In genomic region chr1:234916840-234917239, GRCh38 we compare ENCODE assay signal across 20 cellular contexts.
DNase-seq lines count a peak whose midpoint lies in the region; ATAC-seq and TF ChIP-seq lines count a peak whose summit lies in the region.
"Had no signal": no experiment of that assay in that cellular context is flagged by ENCODE, and none has a peak within 500 bp of the region (broad histone marks: within the 10 kb centered on the region; RNA-seq: fewer than 3 reads in every experiment).

No MANE protein-coding gene starts in this region.

- H3K4me3 Mint-ChIP-seq in brain = no peak overlapping the region
- H3K4me3 Mint-ChIP-seq: activated T-cell treated with anti-CD3 and anti-CD28 coated beads, Interleukin-2, amount 50 U/mL, for 4 hours; mesothelial cell of epicardium had no signal

- H3K36me3 ChIP-seq in BLaER1 (no peaks in the 10 kb centered on the region), parathyroid adenoma (ENCODE audit: control insufficient read depth, insufficient read depth, low read length) (no peaks in the 10 kb centered on the region), osteoblast (ENCODE audit: insufficient read depth, low read length) (no peaks in the 10 kb centered on the region)
- H3K36me3 ChIP-seq: adrenal gland had no signal

- ATAC-seq in GM18508 (IDR thresholded peaks at IDR 0.05; ENCODE audit: insufficient read depth, unreplicated experiment) (peak; percentile 63), GM21528 (IDR thresholded peaks at IDR 0.05; ENCODE audit: low FRiP score, unreplicated experiment) (no peak)
- ATAC-seq: activated T-cell treated with anti-CD3 and anti-CD28 coated beads, Interleukin-2, amount 50 U/mL, for 4 hours had no signal

- DNase-seq in NCI-H2081 treated with DMSO at 0.1 percent for 48 hours (lab: John Stamatoyannopoulos, UW) = no peak
- DNase-seq in osteoblast (ENCODE audit: insufficient read length, low spot score, missing footprints) = no peak
- no peak for DNase-seq in MV-4-11 (lab: John Stamatoyannopoulos, UW)
- DNase-seq: activated CD4-positive, alpha-beta T cell treated with anti-CD3 and anti-CD28 coated beads for 48 hours; activated T-cell treated with anti-CD3 and anti-CD28 coated beads, Interleukin-2, amount 50 U/mL, for 4 hours; glutamatergic neuron; NCI-H1417 treated with DMSO at 0.1 percent for 48 hours; NCI-H226; nucleus accumbens; T-helper 9 cell had no signal

- H3K27me3 ChIP-seq in BLaER1 (no peaks in the 10 kb centered on the region), parathyroid adenoma (ENCODE audit: control insufficient read depth, insufficient read depth, low read length) (no peaks in the 10 kb centered on the region), osteoblast (ENCODE audit: insufficient read depth, low read length) (no peaks in the 10 kb centered on the region)
- H3K27me3 ChIP-seq: adrenal gland had no signal

- H3K36me3 Mint-ChIP-seq in brain = no peaks in the 10 kb centered on the region
- H3K36me3 Mint-ChIP-seq: mesothelial cell of epicardium had no signal

- no peaks in the 10 kb centered on the region for H3K79me2 ChIP-seq in parathyroid adenoma
- no peaks in the 10 kb centered on the region for H3K79me2 ChIP-seq in osteoblast (ENCODE audit: insufficient read depth, low read length)

- H3K4me1 Mint-ChIP-seq in brain = peaks cover 74% of the 10 kb centered on the region

- H3K9me3 ChIP-seq in BLaER1 (peaks cover 13% of the 10 kb centered on the region), parathyroid adenoma (ENCODE audit: control insufficient read depth, low read length) (no peaks in the 10 kb centered on the region), osteoblast (ENCODE audit: low read depth, low read length) (no peaks in the 10 kb centered on the region)
- H3K9me3 ChIP-seq: adrenal gland had no signal

- H3K4me1 ChIP-seq in BLaER1 = peaks cover 81% of the 10 kb centered on the region
- H3K4me1 ChIP-seq in parathyroid adenoma = no peaks in the 10 kb centered on the region
- peaks cover 37% of the 10 kb centered on the region for H3K4me1 ChIP-seq in osteoblast (ENCODE audit: insufficient read depth, low read length)

- peak overlapping the region; percentile 75; the same call in 1 of the 2 replicates for H3K9ac ChIP-seq in BLaER1
- no peak overlapping the region for H3K9ac ChIP-seq in parathyroid adenoma
- H3K9ac ChIP-seq: KMS-11 had no signal

- peaks cover 7% of the 10 kb centered on the region for H3K27me3 Mint-ChIP-seq in brain

- no peaks in the 10 kb centered on the region for H4K20me1 ChIP-seq in BLaER1
- H4K20me1 ChIP-seq in osteoblast (ENCODE audit: insufficient read depth, low read length) = no peaks in the 10 kb centered on the region

- H2AFZ ChIP-seq in parathyroid adenoma = no peak overlapping the region
- no peak overlapping the region for H2AFZ ChIP-seq in osteoblast (ENCODE audit: low read length)

- peak overlapping the region in 4 of 5 experiments; percentile 12 to 68 (median 62) for H3K27ac Mint-ChIP-seq in brain
- H3K27ac Mint-ChIP-seq: mesothelial cell of epicardium had no signal

- TF ChIP-seq CTCF in brain (conservative IDR thresholded peaks at IDR 0.05) (no peak), parathyroid adenoma (IDR thresholded peaks at IDR 0.05) (no peak), osteoblast (IDR thresholded peaks at IDR 0.05; ENCODE audit: extremely low read depth, low read depth, low read length) (no peak)

- H3K4me2 ChIP-seq in BLaER1 (peak overlapping the region; percentile 81), parathyroid adenoma (ENCODE audit: low read length) (no peak overlapping the region), osteoblast (ENCODE audit: insufficient read depth, low read length) (no peak overlapping the region)
- H3K4me2 ChIP-seq: KMS-11, smooth muscle cell had no signal

- H3K4me3 ChIP-seq in BLaER1 (no peak overlapping the region; the same call in 1 of the 2 replicates), parathyroid adenoma (ENCODE audit: low read depth, low read length) (no peak overlapping the region), osteoblast (ENCODE audit: insufficient read depth, low read length) (no peak overlapping the region)
- H3K4me3 ChIP-seq: adrenal gland, smooth muscle cell had no signal

- H3K27ac ChIP-seq in BLaER1 = peak overlapping the region; percentile 92
- peak overlapping the region; percentile 78 for H3K27ac ChIP-seq in parathyroid adenoma
- no peak overlapping the region for H3K27ac ChIP-seq in osteoblast (ENCODE audit: low read depth, low read length)
- H3K27ac ChIP-seq: HL-60, KMS-11 had no signal

- peaks cover 0 to 22% (median 0%) of the 10 kb centered on the region in 5 experiments for H3K9me3 Mint-ChIP-seq in brain
- H3K9me3 Mint-ChIP-seq: activated T-cell treated with anti-CD3 and anti-CD28 coated beads, Interleukin-2, amount 50 U/mL, for 4 hours; mesothelial cell of epicardium had no signal
